ENCODE assay signal across 8 cellular contexts in the genomic region with DNA sequence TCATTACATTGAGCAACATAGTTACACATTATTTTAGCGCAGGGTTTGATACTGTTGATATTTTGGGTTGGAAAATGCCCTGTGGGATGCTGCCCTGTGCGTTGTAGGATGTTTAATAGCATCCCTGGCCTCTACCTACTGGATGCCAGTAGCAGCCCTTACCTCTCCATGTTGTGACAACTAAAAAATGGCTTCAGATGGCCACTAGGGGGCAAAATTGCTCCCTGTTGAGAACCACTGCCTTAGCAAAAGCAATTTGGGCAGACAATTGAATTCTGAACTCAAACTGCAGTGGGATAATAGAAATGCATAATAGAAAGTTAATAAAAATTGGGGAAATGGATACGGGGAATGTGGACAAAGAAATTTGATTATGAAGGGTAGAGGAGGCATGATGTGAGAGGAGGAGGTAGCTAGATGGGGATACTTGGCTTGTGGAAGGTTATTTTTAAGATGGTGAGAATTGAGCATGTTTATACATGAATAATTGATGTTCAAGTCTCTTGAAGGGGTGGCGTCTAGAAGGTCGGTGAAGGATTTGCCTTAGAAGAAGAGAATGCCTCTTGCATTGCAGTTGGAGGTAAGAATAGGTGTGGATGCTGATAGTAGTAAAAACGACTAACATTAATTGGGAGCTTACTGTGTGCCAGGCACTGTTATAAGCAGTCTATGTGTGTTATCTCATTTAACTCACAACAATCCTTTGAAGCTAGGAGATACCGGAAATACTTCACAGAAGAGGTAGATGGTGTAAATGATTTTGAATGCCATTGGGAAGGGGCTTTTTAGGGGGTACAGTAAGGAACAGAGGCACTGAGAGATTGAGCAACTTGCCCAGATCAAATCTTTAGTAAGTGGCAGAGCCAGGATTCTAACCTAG.
DNase-seq lines count a peak whose midpoint lies in the region; ATAC-seq lines count a peak whose summit lies in the region.

No MANE protein-coding gene starts in this region.

- ATAC-seq in GM18868 (IDR thresholded peaks at IDR 0.05; ENCODE audit: unreplicated experiment) (no peak), GM19452 (IDR thresholded peaks at IDR 0.05; ENCODE audit: unreplicated experiment) (no peak)

- peak; percentile 72 for DNase-seq in DMS53 (lab: John Stamatoyannopoulos, UW)
- DNase-seq in KG1 (lab: John Stamatoyannopoulos, UW) = peak; percentile 18
- peak; percentile 68 for DNase-seq in RKO (ENCODE audit: low spot score)
- peak; percentile 76 for DNase-seq in activated effector memory CD4-positive, alpha-beta T cell treated with anti-CD3 and anti-CD28 coated beads, Interleukin-2, amount 50 U/mL, for 16 hours
- DNase-seq in glomerular visceral epithelial cell (ENCODE audit: extremely low spot score) = peak; percentile 72
- peak; percentile 49 for DNase-seq in putamen (ENCODE audit: low spot score)

Comparison
In these comparisons a context has a peak if more than half of its experiments do, and no peak if none do; other contexts are left out.
1. DNase-seq: peak in every context shown above with its lines; median percentile 76 in activated effector memory CD4-positive, alpha-beta T cell treated with anti-CD3 and anti-CD28 coated beads, Interleukin-2, amount 50 U/mL, for 16 hours; 72 in DMS53; 72 in glomerular visceral epithelial cell; 68 in RKO; 49 in putamen; 18 in KG1.